In the genomic region with DNA sequence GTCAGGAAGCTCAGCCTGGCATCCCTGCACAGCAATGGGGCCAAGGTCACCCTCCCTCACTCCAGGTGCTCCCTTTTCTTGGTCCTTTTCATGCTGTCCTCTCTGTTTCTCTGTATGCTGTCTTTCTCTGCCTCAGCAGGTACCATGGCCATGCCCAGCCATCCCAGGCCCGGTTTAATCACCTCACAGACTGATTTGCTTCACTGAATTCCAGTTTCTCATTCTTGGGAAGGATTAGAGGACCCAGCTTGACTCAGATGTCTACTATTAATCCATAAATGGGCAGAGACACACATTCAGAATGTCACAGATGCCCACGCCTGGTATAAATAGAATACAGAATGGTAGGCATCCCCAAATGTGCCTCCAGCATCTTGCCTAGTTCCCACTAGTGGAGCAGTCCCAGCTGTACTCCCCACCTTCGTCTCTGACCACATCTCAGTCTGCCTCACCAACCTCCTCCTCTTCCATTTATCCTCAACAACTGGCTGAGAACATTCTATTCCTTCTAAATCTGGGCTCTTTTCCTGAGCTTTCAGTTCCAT, we compare ENCODE assay signal across 33 cellular contexts. TPM values are rescaled to one million over a fixed set of nuclear protein-coding genes. Genes with fewer than 3 reads are reported as not detected.
"Had no signal": no experiment of that assay in that cellular context is flagged by ENCODE, and none has a peak within 500 bp of the region (broad histone marks: within the 10 kb centered on the region; RNA-seq: fewer than 3 reads in every experiment).

No MANE protein-coding gene starts in this region.

- H3K27me3 ChIP-seq: adrenal gland, body of pancreas, breast epithelium, cardiac muscle cell, dorsolateral prefrontal cortex, esophagus squamous epithelium, gastroesophageal sphincter had no signal

- H3K4me3 ChIP-seq: adrenal gland, body of pancreas, breast epithelium, cardiac muscle cell, coronary artery, dorsolateral prefrontal cortex, esophagus squamous epithelium, gastroesophageal sphincter had no signal

- H3K27ac ChIP-seq: adrenal gland, body of pancreas, breast epithelium, coronary artery, dorsolateral prefrontal cortex, esophagus squamous epithelium, gastroesophageal sphincter had no signal

- H3K4me1 ChIP-seq: adrenal gland, body of pancreas, breast epithelium, esophagus squamous epithelium, gastroesophageal sphincter had no signal

- H3K36me3 ChIP-seq: adrenal gland, breast epithelium, cardiac muscle cell, esophagus squamous epithelium, gastroesophageal sphincter had no signal

- H3K9me3 ChIP-seq: adrenal gland, body of pancreas, breast epithelium, esophagus squamous epithelium, gastroesophageal sphincter had no signal

- ATAC-seq: activated CD4-positive, alpha-beta T cell treated with anti-CD3 and anti-CD28 coated beads for 36 hours; activated CD8-positive, alpha-beta memory T cell treated with anti-CD3 and anti-CD28 coated beads, Interleukin-2, amount 10 ng/mL, durations not matched to agents 7 days and 5 days; activated CD8-positive, alpha-beta T cell treated with anti-CD3 and anti-CD28 coated beads, Interleukin-2, amount 10 ng/mL, durations not matched to agents 7 days and 5 days; activated naive CD8-positive, alpha-beta T cell treated with anti-CD3 and anti-CD28 coated beads, Interleukin-2, amount 50 U/mL, for 24 hours; body of pancreas; gastroesophageal sphincter; T-helper 17 cell had no signal

- DNase-seq: activated CD4-positive, alpha-beta memory T cell treated with anti-CD3 and anti-CD28 coated beads for 36 hours; activated CD4-positive, alpha-beta T cell treated with anti-CD3 and anti-CD28 coated beads for 36 hours; activated CD4-positive, alpha-beta T cell treated with anti-CD3 and anti-CD28 coated beads, Interleukin-2, amount 10 ng/mL, durations not matched to agents 24 days and 14 days; activated CD4-positive, CD25-positive, alpha-beta regulatory T cell; activated CD4-positive, CD25-positive, alpha-beta regulatory T cell treated with anti-CD3 and anti-CD28 coated beads, Interleukin-2, amount 50 U/mL, for 72 hours; activated CD8-positive, alpha-beta memory T cell treated with anti-CD3 and anti-CD28 coated beads, Interleukin-2, amount 10 ng/mL, durations not matched to agents 7 days and 5 days; activated CD8-positive, alpha-beta memory T cell treated with anti-CD3 and anti-CD28 coated beads, Interleukin-2, amount 50 U/mL, for 4 hours; activated CD8-positive, alpha-beta T cell treated with anti-CD3 and anti-CD28 coated beads, Interleukin-2, amount 10 ng/mL, durations not matched to agents 7 days and 5 days; activated effector memory CD4-positive, alpha-beta T cell treated with anti-CD3 and anti-CD28 coated beads, Interleukin-2, amount 50 U/mL, for 16 hours; activated naive CD4-positive, alpha-beta T cell treated with anti-CD3 and anti-CD28 coated beads for 36 hours; activated naive CD8-positive, alpha-beta T cell treated with anti-CD3 and anti-CD28 coated beads for 36 hours; activated naive CD8-positive, alpha-beta T cell treated with anti-CD3 and anti-CD28 coated beads, Interleukin-2, amount 50 U/mL, for 24 hours; activated T-cell treated with anti-CD3 and anti-CD28 coated beads, Interleukin-2, amount 50 U/mL, for 1 hour; activated T-cell treated with anti-CD3 and anti-CD28 coated beads, Interleukin-2, amount 50 U/mL, for 48 hours; adrenal gland; amygdala; aorta; body of pancreas; central memory CD4-positive, alpha-beta T cell; cerebellar nuclear complex; dorsolateral prefrontal cortex; effector memory CD4-positive, alpha-beta T cell; endodermal cell; esophagus squamous epithelium; foreskin melanocyte; T-helper 1 cell; T-helper 17 cell; T1000 had no signal

RNA-seq across cellular contexts. Expression of gene L3MBTL4, which starts 14.2 kb away (rescaled TPM):
- total RNA-seq: activated CD8-positive, alpha-beta T cell treated with anti-CD3 and anti-CD28 coated beads, Interleukin-2, amount 10 ng/mL, durations not matched to agents 7 days and 5 days; fibroblast of villous mesenchyme had no signal
